In genomic region chr4:106530034-106530361, GRCh38 we compare ENCODE assay signal across 26 cellular contexts.
DNase-seq lines count a peak whose midpoint lies in the region; ATAC-seq and TF ChIP-seq lines count a peak whose summit lies in the region.
"Had no signal": no experiment of that assay in that cellular context is flagged by ENCODE, and none has a peak within 500 bp of the region (broad histone marks: within the 10 kb centered on the region; RNA-seq: fewer than 3 reads in every experiment).

No MANE protein-coding gene starts in this region.

- H3K79me1 ChIP-seq in mesenchymal stem cell (replicated peaks; ENCODE audit: low read length, poor library complexity, severe bottlenecking) = no peaks in the 10 kb centered on the region

- WGBS in GM23248 (ENCODE audit: low coverage in 1 of 2, low lambda C conversion rate in 2 of 2, missing lambda C conversion rate in 2 of 2), 2 experiments = 63 to 65% methylated on average over 1 of the region's 1 CpG
- no CpG with 5 or more reads among the region's 1 CpG for WGBS in mesenchymal stem cell

- no peak overlapping the region for H2BK12ac ChIP-seq in mesenchymal stem cell (ENCODE audit: low read length in 2 of 2)

- H4K91ac ChIP-seq in mesenchymal stem cell (ENCODE audit: low read length) = no peak overlapping the region

- H3K4me3 ChIP-seq in GM23248 (0 out of 2 replicates have a peak overlapping the region, but pooled peaks have one; percentile 8), mesenchymal stem cell (ENCODE audit: insufficient read depth in 1 of 2, low read depth in 1 of 2, low read length in 2 of 2) (no peak overlapping the region), neural progenitor cell (no peak overlapping the region)
- H3K4me3 ChIP-seq: K562, lower lobe of right lung, suprapubic skin, uterus had no signal

- H2BK5ac ChIP-seq in mesenchymal stem cell (ENCODE audit: low read depth, low read length, poor library complexity, severe bottlenecking) = no peak overlapping the region

- H4K8ac ChIP-seq in mesenchymal stem cell (ENCODE audit: low read length) = no peak overlapping the region

- H3K4me1 ChIP-seq in GM23248 (ENCODE audit: insufficient read depth) = peaks cover 25% of the 10 kb centered on the region
- peaks cover 2% of the 10 kb centered on the region for H3K4me1 ChIP-seq in mesenchymal stem cell (ENCODE audit: control insufficient read depth, insufficient read depth, low read depth, low read length)
- H3K4me1 ChIP-seq in neural progenitor cell = no peaks in the 10 kb centered on the region
- H3K4me1 ChIP-seq: lower lobe of right lung, suprapubic skin, uterus had no signal

- ATAC-seq in HG02884 (IDR thresholded peaks at IDR 0.05; ENCODE audit: unreplicated experiment) (peak; percentile 43), SK-N-SH treated with all-trans-retinoic acid at 6 μM for 48 hours (peak; percentile 31), HG03378 (IDR thresholded peaks at IDR 0.05; ENCODE audit: unreplicated experiment) (no peak)
- ATAC-seq: K562; lower lobe of right lung; Right ventricle myocardium inferior; stimulated activated memory B cell treated with anti-CD40 and anti-IgM and Interleukin-4, amounts not matched to agents 10 μg/mL and 1 μg/mL and 100 μg/mL, for 72 hours had no signal

- H3K27ac ChIP-seq in GM23248 (peak overlapping the region; percentile 74), mesenchymal stem cell (ENCODE audit: low read length, poor library complexity, severe bottlenecking) (no peak overlapping the region), neural progenitor cell (no peak overlapping the region)
- H3K27ac ChIP-seq: lower lobe of right lung, neutrophil, suprapubic skin, uterus had no signal

- no peak overlapping the region for H3K14ac ChIP-seq in mesenchymal stem cell (ENCODE audit: low read length in 2 of 2)

- no peak overlapping the region for H3K27ac Mint-ChIP-seq in neural progenitor cell
- H3K27ac Mint-ChIP-seq: activated CD4-positive, alpha-beta T cell treated with anti-CD3 and anti-CD28 coated beads, Interleukin-2, amount 10 ng/mL, durations not matched to agents 7 days and 5 days; activated naive CD8-positive, alpha-beta T cell treated with anti-CD3 and anti-CD28 coated beads for 36 hours; CD4-positive, alpha-beta T cell; stimulated activated memory B cell treated with anti-CD40 and anti-IgM and Interleukin-4, amounts not matched to agents 10 μg/mL and 1 μg/mL and 100 μg/mL, for 72 hours had no signal

- no peak overlapping the region for H3K4me3 Mint-ChIP-seq in neural progenitor cell
- H3K4me3 Mint-ChIP-seq: activated CD4-positive, alpha-beta T cell treated with anti-CD3 and anti-CD28 coated beads, Interleukin-2, amount 10 ng/mL, durations not matched to agents 7 days and 5 days; activated naive CD8-positive, alpha-beta T cell treated with anti-CD3 and anti-CD28 coated beads for 36 hours; CD4-positive, alpha-beta T cell; stimulated activated memory B cell treated with anti-CD40 and anti-IgM and Interleukin-4, amounts not matched to agents 10 μg/mL and 1 μg/mL and 100 μg/mL, for 72 hours had no signal

- H3K23ac ChIP-seq in mesenchymal stem cell (ENCODE audit: low read length in 2 of 2) = no peak overlapping the region

- H3K79me2 ChIP-seq in GM23248 (ENCODE audit: insufficient read depth) = no peaks in the 10 kb centered on the region
- no peaks in the 10 kb centered on the region for H3K79me2 ChIP-seq in neural progenitor cell (ENCODE audit: low read depth)

- H3K4me1 Mint-ChIP-seq in neural progenitor cell = no peaks in the 10 kb centered on the region
- H3K4me1 Mint-ChIP-seq: activated CD4-positive, alpha-beta T cell treated with anti-CD3 and anti-CD28 coated beads, Interleukin-2, amount 10 ng/mL, durations not matched to agents 7 days and 5 days; activated naive CD8-positive, alpha-beta T cell treated with anti-CD3 and anti-CD28 coated beads for 36 hours; stimulated activated memory B cell treated with anti-CD40 and anti-IgM and Interleukin-4, amounts not matched to agents 10 μg/mL and 1 μg/mL and 100 μg/mL, for 72 hours had no signal

- no peak for TF ChIP-seq CTCF in neural progenitor cell (IDR thresholded peaks at IDR 0.05)

- H2AFZ ChIP-seq in GM23248 = peak overlapping the region; percentile 82
- no peak overlapping the region for H2AFZ ChIP-seq in mesenchymal stem cell (ENCODE audit: low read depth, low read length)
- H2AFZ ChIP-seq in neural progenitor cell (replicated peaks) = no peak overlapping the region

- in situ Hi-C loops in GM23248 (cut with MboI) = no loop called here

- peak overlapping the region; percentile 65 for H3K4me2 ChIP-seq in GM23248 (ENCODE audit: unreplicated experiment)
- no peak overlapping the region for H3K4me2 ChIP-seq in mesenchymal stem cell (ENCODE audit: low read length, poor library complexity, severe bottlenecking)
- no peak overlapping the region for H3K4me2 ChIP-seq in neural progenitor cell

- H3K4ac ChIP-seq in mesenchymal stem cell (ENCODE audit: low read depth in 1 of 2, low read length in 2 of 2) = no peak overlapping the region

- H3K36me3 ChIP-seq in GM23248 (ENCODE audit: low read depth) (no peaks in the 10 kb centered on the region), mesenchymal stem cell (ENCODE audit: control insufficient read depth in 1 of 2, insufficient read depth in 2 of 2, low read depth in 1 of 2, low read length in 2 of 2) (no peaks in the 10 kb centered on the region), neural progenitor cell (no peaks in the 10 kb centered on the region)
- H3K36me3 ChIP-seq: lower lobe of right lung, neutrophil, suprapubic skin, uterus had no signal

- H3F3A ChIP-seq in GM23248 (ENCODE audit: insufficient read depth) = peaks cover 15% of the 10 kb centered on the region
- no peaks in the 10 kb centered on the region for H3F3A ChIP-seq in neural progenitor cell (ENCODE audit: low read depth)

- no peaks in the 10 kb centered on the region for H3K9me3 Mint-ChIP-seq in neural progenitor cell
- H3K9me3 Mint-ChIP-seq: CD4-positive, alpha-beta T cell had no signal

- no peak overlapping the region for H3K18ac ChIP-seq in mesenchymal stem cell (ENCODE audit: low read depth in 1 of 2, low read length in 2 of 2)

- H2AK5ac ChIP-seq in mesenchymal stem cell (ENCODE audit: low read length, severe bottlenecking) = no peak overlapping the region

- no peak for DNase-seq in GM23248
- DNase-seq in mesenchymal stem cell = no peak
- no peak for DNase-seq in neural progenitor cell (ENCODE audit: low spot score)
- DNase-seq in hypothalamus (lab: John Stamatoyannopoulos, UW) = no peak
- DNase-seq: activated CD4-positive, alpha-beta T cell treated with anti-CD3 and anti-CD28 coated beads, Interleukin-2, amount 10 ng/mL, durations not matched to agents 7 days and 5 days; activated naive CD8-positive, alpha-beta T cell treated with anti-CD3 and anti-CD28 coated beads for 36 hours; CD4-positive, alpha-beta T cell; DMS 273 treated with DMSO at 0.1 percent for 48 hours; effector CD4-positive, alpha-beta T cell; kidney; lower lobe of right lung; MM.1S; NCI-H1694; NCI-H2171 treated with DMSO at 0.1 percent for 48 hours; NCI-H69; stimulated activated CD4-positive, alpha-beta T cell treated with anti-CD3 and anti-CD28 coated beads, Interleukin-1b, Interleukin-23, amount 100 ng/mL, for 48 hours; T-helper 1 cell; uterus had no signal

- no peaks in the 10 kb centered on the region for H3K27me3 Mint-ChIP-seq in neural progenitor cell (ENCODE audit: insufficient read depth, low read depth)
- H3K27me3 Mint-ChIP-seq: activated CD4-positive, alpha-beta T cell treated with anti-CD3 and anti-CD28 coated beads, Interleukin-2, amount 10 ng/mL, durations not matched to agents 7 days and 5 days; activated naive CD8-positive, alpha-beta T cell treated with anti-CD3 and anti-CD28 coated beads for 36 hours; CD4-positive, alpha-beta T cell; stimulated activated memory B cell treated with anti-CD40 and anti-IgM and Interleukin-4, amounts not matched to agents 10 μg/mL and 1 μg/mL and 100 μg/mL, for 72 hours had no signal

- no peak overlapping the region for H2BK120ac ChIP-seq in mesenchymal stem cell (ENCODE audit: low read depth, low read length)

- H3K9ac ChIP-seq in GM23248 (no peak overlapping the region), mesenchymal stem cell (ENCODE audit: low read length) (peak overlapping the region; percentile 38), neural progenitor cell (no peak overlapping the region)

- H3K27me3 ChIP-seq in GM23248 (replicated peaks; ENCODE audit: insufficient read depth) (no peaks in the 10 kb centered on the region), mesenchymal stem cell (ENCODE audit: control insufficient read depth in 1 of 2, insufficient read depth in 1 of 2, low read length in 2 of 2) (no peaks in the 10 kb centered on the region), neural progenitor cell (no peaks in the 10 kb centered on the region)
- H3K27me3 ChIP-seq: neutrophil, suprapubic skin, uterus had no signal

- peaks cover 3% of the 10 kb centered on the region; the same call in 1 of the 2 replicates for H3K9me2 ChIP-seq in GM23248 (ENCODE audit: insufficient read depth)

- no peak overlapping the region for H2BK15ac ChIP-seq in mesenchymal stem cell (ENCODE audit: low read depth, poor library complexity, severe bottlenecking)

- H4K20me1 ChIP-seq in GM23248 (ENCODE audit: insufficient read depth) = no peaks in the 10 kb centered on the region
- no peaks in the 10 kb centered on the region for H4K20me1 ChIP-seq in neural progenitor cell (ENCODE audit: low read depth)

- no peaks in the 10 kb centered on the region for H3K9me3 ChIP-seq in GM23248 (ENCODE audit: low read depth)
- H3K9me3 ChIP-seq in mesenchymal stem cell (ENCODE audit: control insufficient read depth, low read length) = no peaks in the 10 kb centered on the region
- H3K9me3 ChIP-seq in neural progenitor cell (ENCODE audit: low read depth) = no peaks in the 10 kb centered on the region
- H3K9me3 ChIP-seq: lower lobe of right lung, neutrophil, suprapubic skin, uterus had no signal

- no peaks in the 10 kb centered on the region for H3K36me3 Mint-ChIP-seq in neural progenitor cell
- H3K36me3 Mint-ChIP-seq: activated naive CD8-positive, alpha-beta T cell treated with anti-CD3 and anti-CD28 coated beads for 36 hours; stimulated activated memory B cell treated with anti-CD40 and anti-IgM and Interleukin-4, amounts not matched to agents 10 μg/mL and 1 μg/mL and 100 μg/mL, for 72 hours had no signal

TF ChIP-seq in SK-N-SH treated with all-trans-retinoic acid at 6 μM for 48 hours, 23 proteins besides CTCF, POLR2A, EP300 and RAD21:
- TF ChIP-seq ISL1 (CRISPR knock-in tag; IDR thresholded peaks at IDR 0.05) = no peak
